9 cellular contexts compared by ENCODE assay signal in genomic region chr9:127561491-127562270, GRCh38. TPM values are rescaled to one million over a fixed set of nuclear protein-coding genes. Genes with fewer than 3 reads are reported as not detected.
DNase-seq lines count a peak whose midpoint lies in the region; ATAC-seq, FAIRE-seq and TF ChIP-seq lines count a peak whose summit lies in the region.
"Had no signal": no experiment of that assay in that cellular context is flagged by ENCODE, and none has a peak within 500 bp of the region (broad histone marks: within the 10 kb centered on the region; RNA-seq: fewer than 3 reads in every experiment).

No MANE protein-coding gene starts in this region.

- peaks cover 13% of the 10 kb centered on the region for H3K4me1 Mint-ChIP-seq in glutamatergic neuron (ENCODE audit: low read depth, unreplicated experiment)

- peak overlapping the region; percentile 14 for H3K27ac ChIP-seq in cingulate gyrus (ENCODE audit: low read depth, low read length)
- H3K27ac ChIP-seq in lung (ENCODE audit: low read depth in 1 of 2, low read length in 1 of 2), result peak overlapping the region; percentile 60 to 96
- H3K27ac ChIP-seq in vagina, result peak overlapping the region; percentile 97

- FAIRE-seq in RCC 7860 (lab: Jason Lieb, UNC), result peak; percentile 98

- no peaks in the 10 kb centered on the region for H3K27me3 Mint-ChIP-seq in glutamatergic neuron (ENCODE audit: unreplicated experiment)

- H3K27ac Mint-ChIP-seq in glutamatergic neuron (ENCODE audit: unreplicated experiment), result no peak overlapping the region
- H3K27ac Mint-ChIP-seq: IgD-negative memory B cell had no signal

- H3K9me3 ChIP-seq in lung (ENCODE audit: control insufficient read depth in 2 of 2, insufficient read depth in 1 of 2, low read length in 1 of 2) (no peaks in the 10 kb centered on the region), vagina (no peaks in the 10 kb centered on the region)

- 15 to 16% methylated on average over 14 to 16 of the region's 16 CpGs for WGBS in lung, 2 donors

- H3K9me3 Mint-ChIP-seq in glutamatergic neuron (ENCODE audit: unreplicated experiment), result peaks cover 1% of the 10 kb centered on the region
- H3K9me3 Mint-ChIP-seq: IgD-negative memory B cell had no signal

- H3K36me3 ChIP-seq in lung (ENCODE audit: control insufficient read depth in 2 of 2, insufficient read depth in 2 of 2, low read length in 2 of 2) (peaks cover 0 to 18% of the 10 kb centered on the region in 2 donors), vagina (peaks cover 0 to 30% of the 10 kb centered on the region in 2 donors)

- no peaks in the 10 kb centered on the region for H3K36me3 Mint-ChIP-seq in glutamatergic neuron (ENCODE audit: unreplicated experiment)
- H3K36me3 Mint-ChIP-seq: IgD-negative memory B cell had no signal

- DNase-seq in GDM1 (lab: John Stamatoyannopoulos, UW) (peak; percentile 35), RCC 7860 (ENCODE audit: low spot score) (peak; percentile 98), lung (ENCODE audit: low spot score) (peak; percentile 93), vagina (ENCODE audit: extremely low spot score in 2 of 2) (peak in 1 of 2 donors; percentile 98), GM13976 (ENCODE audit: low spot score) (no peak), glutamatergic neuron (no peak)

- no peaks in the 10 kb centered on the region for H3K27me3 ChIP-seq in lung (ENCODE audit: control insufficient read depth, insufficient read depth)
- no peaks in the 10 kb centered on the region for H3K27me3 ChIP-seq in vagina

- in situ Hi-C loops in GM13976 (cut with MboI; ENCODE audit: low sequenced_read_pairs, unreplicated experiment), result no loop called here

- TF ChIP-seq POLR2A in vagina (IDR thresholded peaks at IDR 0.05), result peak in 1 of 2 donors; percentile 5

- H3K4me1 ChIP-seq in lung (ENCODE audit: control insufficient read depth in 2 of 2, insufficient read depth in 2 of 2, low read length in 2 of 2), result peaks cover 9 to 57% of the 10 kb centered on the region in 2 donors
- peaks cover 100% of the 10 kb centered on the region for H3K4me1 ChIP-seq in vagina

- TF ChIP-seq CTCF in lung (IDR thresholded peaks at IDR 0.05; ENCODE audit: control extremely low read depth, extremely low read depth) (no peak), vagina (IDR thresholded peaks at IDR 0.05) (no peak), GM13976 (IDR thresholded peaks at IDR 0.05; ENCODE audit: borderline replicate concordance, control extremely low read depth, extremely low read depth, insufficient read depth, missing control alignments) (no peak), glutamatergic neuron (IDR thresholded peaks at IDR 0.05; ENCODE audit: partially characterized antibody, unreplicated experiment) (no peak)

- intact Hi-C loops in vagina (cut with DNase I), result no loop called here

- ATAC-seq in lung (ENCODE audit: insufficient read depth, low FRiP score) (peak; percentile 78), GM18873 (IDR thresholded peaks at IDR 0.05; ENCODE audit: low FRiP score, unreplicated experiment) (no peak)

- H3K4me3 Mint-ChIP-seq in glutamatergic neuron (ENCODE audit: unreplicated experiment), result no peak overlapping the region

- H3K4me3 ChIP-seq in lung (no peak overlapping the region), vagina (peak overlapping the region; percentile 18 to 23)

RNA-seq across cellular contexts. Expression of gene STXBP1, which starts 50.4 kb away (rescaled TPM):
- 10 to 100 TPM; 61.5 to 65.8 TPM for total RNA-seq in lung
- polyA plus RNA-seq in lung, result 10 to 100 TPM; 19.2 to 32.0 TPM
- total RNA-seq in vagina, result 56.2 TPM
- 402 TPM for total RNA-seq in glutamatergic neuron (ENCODE audit: unreplicated experiment)

Comparison
In these comparisons a context has a peak if more than half of its experiments do, and no peak if none do; other contexts are left out.
1. DNase-seq: peak in GDM1 (single experiment), RCC 7860 (single experiment) and lung (single experiment); none in GM13976 (single experiment) and glutamatergic neuron (single experiment).
2. H3K27ac ChIP-seq: peak in every context shown above with its lines; median percentile 97 in vagina; 78 in lung; 14 in cingulate gyrus.